ENCODE assay signal across 14 cellular contexts in the genomic region with DNA sequence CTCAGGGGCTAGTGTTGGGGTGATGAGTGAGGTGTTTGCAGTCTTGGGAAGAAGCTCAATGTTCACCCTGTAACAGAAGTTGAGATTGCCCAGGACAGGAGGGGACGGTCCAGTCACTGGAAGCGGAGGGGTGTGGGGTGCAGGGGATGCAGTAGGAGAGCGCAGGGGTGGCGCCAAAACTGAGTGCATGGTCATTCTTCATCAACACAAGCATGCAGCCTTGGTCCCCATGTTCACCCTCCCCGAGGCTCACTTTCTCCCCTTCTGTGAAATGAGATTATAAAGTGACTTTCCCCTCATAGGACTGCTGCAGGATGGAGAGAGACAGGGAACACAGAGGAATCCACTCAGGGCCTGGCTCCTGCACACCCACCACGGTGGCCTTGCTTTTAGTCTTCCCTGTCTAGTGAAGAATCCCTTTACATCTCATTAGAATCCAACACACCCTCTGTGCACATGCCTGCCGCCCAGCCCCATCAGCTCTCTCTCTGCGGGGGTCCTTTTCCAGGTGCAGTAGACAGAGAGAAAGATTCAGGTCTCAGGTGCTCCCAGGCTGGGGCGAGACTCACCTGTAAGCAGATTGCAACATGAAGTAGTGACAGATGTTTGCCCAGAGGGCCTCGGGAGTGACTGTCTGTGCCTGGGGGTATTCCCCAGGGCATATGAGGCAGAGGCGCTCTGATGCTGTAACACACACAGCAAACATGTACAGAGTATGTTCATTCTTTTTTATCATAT.
DNase-seq lines count a peak whose midpoint lies in the region; ATAC-seq and TF ChIP-seq lines count a peak whose summit lies in the region.
"Had no signal": no experiment of that assay in that cellular context is flagged by ENCODE, and none has a peak within 500 bp of the region (broad histone marks: within the 10 kb centered on the region; RNA-seq: fewer than 3 reads in every experiment).

No MANE protein-coding gene starts in this region.

- H3K4me3 ChIP-seq in trophoblast cell (ENCODE audit: low read depth, low read length): no peak overlapping the region
- H3K4me3 ChIP-seq: GM23338, Peyer's patch had no signal

- H3K18ac ChIP-seq in trophoblast cell (ENCODE audit: low read length): no peak overlapping the region

- H3K27me3 ChIP-seq in trophoblast cell (ENCODE audit: insufficient read depth, low read length): no peaks in the 10 kb centered on the region
- H3K27me3 ChIP-seq: Peyer's patch had no signal

- H3K79me2 ChIP-seq in trophoblast cell (ENCODE audit: control insufficient read depth, insufficient read depth, low read length, poor library complexity): no peaks in the 10 kb centered on the region

- H4K12ac ChIP-seq in trophoblast cell (ENCODE audit: low read depth, low read length): no peak overlapping the region

- no peaks in the 10 kb centered on the region for H3K79me1 ChIP-seq in trophoblast cell (ENCODE audit: low read length)

- peak overlapping the region; percentile 30 for H3K4me3 Mint-ChIP-seq in glutamatergic neuron (ENCODE audit: unreplicated experiment)
- H3K4me3 Mint-ChIP-seq: GM23338 had no signal

- H2BK120ac ChIP-seq in trophoblast cell (ENCODE audit: insufficient read depth, low read length, poor library complexity): no peak overlapping the region

- H3K4me1 ChIP-seq in trophoblast cell (ENCODE audit: control insufficient read depth in 1 of 2, insufficient read depth in 2 of 2, low read length in 2 of 2): no peaks in the 10 kb centered on the region
- H3K4me1 ChIP-seq: Peyer's patch had no signal

- H3K14ac ChIP-seq in trophoblast cell (ENCODE audit: low read length): no peak overlapping the region

- H3K4me2 ChIP-seq in trophoblast cell (ENCODE audit: low read length): no peak overlapping the region
- H3K4me2 ChIP-seq: GM23338 had no signal

- H3K4ac ChIP-seq in trophoblast cell (ENCODE audit: low read depth, low read length): no peak overlapping the region

- H3K4me1 Mint-ChIP-seq in glutamatergic neuron (ENCODE audit: low read depth, unreplicated experiment): peaks cover 37% of the 10 kb centered on the region

- H3K27ac Mint-ChIP-seq in glutamatergic neuron (ENCODE audit: unreplicated experiment): peak overlapping the region; percentile 43
- H3K27ac Mint-ChIP-seq: GM23338 had no signal

- peaks cover 12% of the 10 kb centered on the region for H3K9me3 Mint-ChIP-seq in glutamatergic neuron (ENCODE audit: unreplicated experiment)
- H3K9me3 Mint-ChIP-seq: GM23338 had no signal

- no peaks in the 10 kb centered on the region for H3K36me3 ChIP-seq in trophoblast cell (ENCODE audit: control insufficient read depth in 1 of 2, insufficient read depth in 2 of 2, low read length in 2 of 2)
- H3K36me3 ChIP-seq: Peyer's patch had no signal

- no peak overlapping the region for H4K8ac ChIP-seq in trophoblast cell (ENCODE audit: low read depth, low read length)

- intact Hi-C loops in left colon (cut with DNase I, micrococcal nuclease): no loop called here

- WGBS in trophoblast cell (ENCODE audit: extremely low coverage, insufficient coverage, insufficient read length): no CpG with 5 or more reads among the region's 11 CpGs

- no peak overlapping the region for H2AK5ac ChIP-seq in trophoblast cell (ENCODE audit: low read length)

- no peak overlapping the region for H3K23ac ChIP-seq in trophoblast cell (ENCODE audit: low read length)

- no peak overlapping the region for H2BK12ac ChIP-seq in trophoblast cell (ENCODE audit: low read length)

- no peak overlapping the region for H4K91ac ChIP-seq in trophoblast cell (ENCODE audit: low read depth, low read length)

- no peaks in the 10 kb centered on the region for H3K36me3 Mint-ChIP-seq in glutamatergic neuron (ENCODE audit: unreplicated experiment)

- no peak for ATAC-seq in left colon
- ATAC-seq: GM23338 had no signal

- H3K9ac ChIP-seq in trophoblast cell (ENCODE audit: low read length): no peak overlapping the region

- DNase-seq in NCI-H82 (lab: John Stamatoyannopoulos, UW) (peak; percentile 31), NCI-H82 treated with DMSO at 0.1 percent for 48 hours (lab: John Stamatoyannopoulos, UW; ENCODE audit: unreplicated experiment) (no peak), NCI-H2171 (lab: John Stamatoyannopoulos, UW) (peak; percentile 47), glutamatergic neuron (no peak), trophoblast cell (peak; percentile 93 to 99), NCI-H2081 (lab: John Stamatoyannopoulos, UW) (no peak), left colon (no peak), cerebellum (ENCODE audit: low spot score) (no peak)
- DNase-seq: HCEC 1CT; MM.1S; NCI-H1092; NK-92 treated with Interleukin-12 subunit alpha and Interleukin-12 subunit beta, amount 100 ng/mL, for 24 hours; Peyer's patch had no signal

- peaks cover 4% of the 10 kb centered on the region for H3K27me3 Mint-ChIP-seq in glutamatergic neuron (ENCODE audit: unreplicated experiment)

- H3K9me3 ChIP-seq in trophoblast cell (ENCODE audit: insufficient read depth, low read depth, low read length): peaks cover 2% of the 10 kb centered on the region
- H3K9me3 ChIP-seq: Peyer's patch had no signal

- H2BK5ac ChIP-seq in trophoblast cell (ENCODE audit: low read depth, low read length, poor library complexity): no peak overlapping the region

- TF ChIP-seq CTCF in glutamatergic neuron (IDR thresholded peaks at IDR 0.05; ENCODE audit: partially characterized antibody, unreplicated experiment): no peak

- no peak overlapping the region for H2AFZ ChIP-seq in trophoblast cell (ENCODE audit: insufficient read depth, low read length, poor library complexity)
- H2AFZ ChIP-seq: GM23338 had no signal

- H3K27ac ChIP-seq in trophoblast cell (ENCODE audit: low read depth, low read length): no peak overlapping the region
- H3K27ac ChIP-seq: Peyer's patch had no signal

Comparison
In these comparisons a context has a peak if more than half of its experiments do, and no peak if none do; other contexts are left out.
1. DNase-seq: peak in NCI-H82 (single experiment), NCI-H2171 (single experiment) and trophoblast cell (2 of 2); none in NCI-H82 treated with DMSO at 0.1 percent for 48 hours (single experiment), glutamatergic neuron (single experiment), NCI-H2081 (0 of 2), left colon (0 of 2) and cerebellum (single experiment).